Comparison of ENCODE assay signal across 20 cellular contexts in genomic region chr22:36606659-36607058, GRCh38.
A peak's percentile ranks its signal among the peaks of the same experiment; 100 is the strongest.
DNase-seq lines count a peak whose midpoint lies in the region; ATAC-seq, FAIRE-seq and TF ChIP-seq lines count a peak whose summit lies in the region.
"Had no signal": no experiment of that assay in that cellular context is flagged by ENCODE, and none has a peak within 500 bp of the region (broad histone marks: within the 10 kb centered on the region; RNA-seq: fewer than 3 reads in every experiment).

No MANE protein-coding gene starts in this region.

- intact Hi-C loops in posterior vena cava (cut with DNase I) = no loop called here
- intact Hi-C loops in vagina (cut with DNase I) = no loop called here

- POLR2A ChIA-PET in HEK293 (lab: Yijun Ruan, JAX) = no interaction called here
- POLR2A ChIA-PET in RWPE1 (lab: Yijun Ruan, JAX; ENCODE audit: low non-redundant PET) = no interaction called here

- H3K4me1 ChIP-seq in HEK293 (ENCODE audit: control insufficient read depth, insufficient read depth, low read length) (no peaks in the 10 kb centered on the region), vagina (no peaks in the 10 kb centered on the region)
- H3K4me1 ChIP-seq: HAP-1 had no signal

- no peak for ATAC-seq in HG02642 (IDR thresholded peaks at IDR 0.05; ENCODE audit: poor library complexity, unreplicated experiment)
- ATAC-seq: GM23338, K562 had no signal

- H3K36me3 ChIP-seq in HEK293 (ENCODE audit: control insufficient read depth in 2 of 2, insufficient read depth in 1 of 2, low read length in 2 of 2) (no peaks in the 10 kb centered on the region), bronchial epithelial cell (ENCODE audit: control insufficient read depth, insufficient read depth, low read length) (no peaks in the 10 kb centered on the region), vagina (no peaks in the 10 kb centered on the region)
- H3K36me3 ChIP-seq: HAP-1 had no signal

- DNase-seq in GM12891 (ENCODE audit: insufficient read length, low spot score) = no peak
- no peak for DNase-seq in bronchial epithelial cell (ENCODE audit: low read depth)
- DNase-seq in posterior vena cava (ENCODE audit: low spot score) = peak; percentile 18
- no peak for DNase-seq in vagina (ENCODE audit: extremely low spot score in 2 of 2)
- no peak for DNase-seq in RWPE1 (ENCODE audit: low spot score)
- DNase-seq: CD4-positive, alpha-beta memory T cell; COR-L47; DMS53; MV-4-11; NCI-H146; NCI-H1930; NCI-H446 treated with DMSO at 0.1 percent for 48 hours; NCI-H526 treated with DMSO at 0.1 percent for 48 hours; PC-9; SHP77 treated with DMSO at 0.1 percent for 48 hours had no signal

- H3K27ac ChIP-seq in HEK293 (ENCODE audit: extremely low read depth, low read depth, low read length) = no peak overlapping the region
- H3K27ac ChIP-seq in vagina = no peak overlapping the region
- no peak overlapping the region for H3K27ac ChIP-seq in RWPE1
- H3K27ac ChIP-seq: PC-9 had no signal

- FAIRE-seq in GM12891 (lab: Jason Lieb, UNC) (peak; percentile 9), bronchial epithelial cell (lab: Jason Lieb, UNC) (peak; percentile 55)
- FAIRE-seq: K562 had no signal

- H3K9me3 ChIP-seq in HEK293 (ENCODE audit: control insufficient read depth, insufficient read depth, low read depth, low read length) (no peaks in the 10 kb centered on the region), vagina (no peaks in the 10 kb centered on the region)
- H3K9me3 ChIP-seq: HAP-1 had no signal

- CTCF ChIA-PET in HEK293 (lab: Yijun Ruan, JAX) (interaction anchor here (0.5 kb wide), 1 partner anchor 28 kb away, joined by 3 read pairs; no protein-coding TSS in a partner anchor), RWPE1 (lab: Yijun Ruan, JAX) (no interaction called here)

- TF ChIP-seq CTCF in HEK293 (tag by site-specific recombination; IDR thresholded peaks at IDR 0.05) (no peak), bronchial epithelial cell (IDR thresholded peaks at IDR 0.05; ENCODE audit: insufficient read depth, low read length, severe bottlenecking) (no peak), vagina (IDR thresholded peaks at IDR 0.05) (no peak), RWPE1 (conservative IDR thresholded peaks at IDR 0.05; ENCODE audit: low read depth) (no peak)

- H3K4me3 ChIP-seq in HEK293 (ENCODE audit: low read depth, low read length) = no peak overlapping the region
- no peak overlapping the region for H3K4me3 ChIP-seq in bronchial epithelial cell (ENCODE audit: low read depth, low read length)
- no peak overlapping the region for H3K4me3 ChIP-seq in vagina
- H3K4me3 ChIP-seq: GM23338, HAP-1, K562, PC-9 had no signal

- TF ChIP-seq POLR2A in GM12891 (IDR thresholded peaks at IDR 0.05; ENCODE audit: low read depth, low read length) = no peak
- TF ChIP-seq POLR2A in vagina (IDR thresholded peaks at IDR 0.05) = no peak

- peaks cover 5% of the 10 kb centered on the region for H3K27me3 ChIP-seq in bronchial epithelial cell (ENCODE audit: control insufficient read depth, insufficient read depth, low read length)
- H3K27me3 ChIP-seq in vagina = no peaks in the 10 kb centered on the region

TF ChIP-seq in GM12891, 5 proteins besides CTCF, POLR2A, EP300 and RAD21:
- TF ChIP-seq PAX5 (IDR thresholded peaks at IDR 0.05; ENCODE audit: insufficient read depth, low read length, severe bottlenecking) (no peak), TAF1 (IDR thresholded peaks at IDR 0.05; ENCODE audit: low read depth, low read length) (no peak), POU2F2 (IDR thresholded peaks at IDR 0.05; ENCODE audit: low read depth, low read length) (no peak), POLR2AphosphoS5 (IDR thresholded peaks at IDR 0.05; ENCODE audit: low read depth, low read length) (no peak), SPI1 (IDR thresholded peaks at IDR 0.05; ENCODE audit: low read depth, low read length) (no peak)

TF ChIP-seq in HEK293, 187 proteins besides CTCF, POLR2A, EP300 and RAD21:
- TF ChIP-seq ZNF175 (tag by site-specific recombination; IDR thresholded peaks at IDR 0.05) (0 out of 2 replicates have a peak, but pooled peaks have one; percentile 50), KLF9 (tag by site-specific recombination; IDR thresholded peaks at IDR 0.05; ENCODE audit: low read depth) (no peak), ZSCAN4 (tag by site-specific recombination; IDR thresholded peaks at IDR 0.05) (peak; percentile 89), ZNF692 (tag by site-specific recombination; IDR thresholded peaks at IDR 0.05) (no peak), ZNF585B (tag by site-specific recombination; IDR thresholded peaks at IDR 0.05) (0 out of 2 replicates have a peak, but pooled peaks have one; percentile 3), ZNF274 (IDR thresholded peaks at IDR 0.05; ENCODE audit: low read length) (no peak), ZNF274 (tag by site-specific recombination; IDR thresholded peaks at IDR 0.05; ENCODE audit: borderline replicate concordance) (0 out of 2 replicates have a peak, but pooled peaks have one; percentile 52), ZNF513 (tag by site-specific recombination; IDR thresholded peaks at IDR 0.05) (no peak), ZNF449 (tag by site-specific recombination; IDR thresholded peaks at IDR 0.05) (peak; percentile 82)
